ENCODE assay signal across 17 cellular contexts in genomic region chr1:42660907-42661500, GRCh38. TPM values are rescaled to one million over a fixed set of nuclear protein-coding genes. Genes with fewer than 3 reads are reported as not detected.
DNase-seq lines count a peak whose midpoint lies in the region; ATAC-seq and TF ChIP-seq lines count a peak whose summit lies in the region.
"Had no signal": no experiment of that assay in that cellular context is flagged by ENCODE, and none has a peak within 500 bp of the region (broad histone marks: within the 10 kb centered on the region; RNA-seq: fewer than 3 reads in every experiment).

No MANE protein-coding gene starts in this region.

- peaks cover 0 to 44% of the 10 kb centered on the region in 2 donors for H3K36me3 ChIP-seq in left lung
- H3K36me3 ChIP-seq: neural progenitor cell had no signal

- H3K27ac ChIP-seq in left lung (no peak overlapping the region), coronary artery (no peak overlapping the region)
- H3K27ac ChIP-seq: neural progenitor cell had no signal

- H3K4me1 ChIP-seq in left lung: peaks cover 0 to 19% of the 10 kb centered on the region in 2 donors

- peak overlapping the region; percentile 71 for H3K4me3 Mint-ChIP-seq in activated CD8-positive, alpha-beta memory T cell treated with anti-CD3 and anti-CD28 coated beads, Interleukin-2, amount 10 ng/mL, durations not matched to agents 7 days and 5 days
- peak overlapping the region; percentile 93 for H3K4me3 Mint-ChIP-seq in activated T-helper 17 cell treated with anti-CD3 and anti-CD28 coated beads, Interleukin-2, amount 50 U/mL, for 72 hours
- H3K4me3 Mint-ChIP-seq in neural crest cell: peak overlapping the region; percentile 100
- H3K4me3 Mint-ChIP-seq: memory B cell, neural progenitor cell had no signal

- no peak for DNase-seq in activated CD8-positive, alpha-beta memory T cell treated with anti-CD3 and anti-CD28 coated beads, Interleukin-2, amount 10 ng/mL, durations not matched to agents 7 days and 5 days
- DNase-seq in activated CD8-positive, alpha-beta memory T cell treated with anti-CD3 and anti-CD28 coated beads for 24 hours: no peak
- DNase-seq in GM20000 (ENCODE audit: low spot score) (peak; percentile 45), neural crest cell (ENCODE audit: low read depth, low spot score) (no peak), left lung (no peak), posterior cingulate gyrus (no peak), coronary artery (ENCODE audit: low spot score) (no peak)
- DNase-seq: activated CD4-positive, alpha-beta T cell treated with anti-CD3 and anti-CD28 coated beads for 4 hours; activated gamma-delta T cell treated with Interleukin-2 at 50 U/mL for 16 hours; H7; NCI-H146; NCI-H226; retina; SHP77 had no signal

- no peaks in the 10 kb centered on the region for H3K27me3 ChIP-seq in left lung
- H3K27me3 ChIP-seq: neural progenitor cell had no signal

- H3K9me3 ChIP-seq in left lung: no peaks in the 10 kb centered on the region

- intact Hi-C loops in left lung (cut with DNase I) (no loop called here), posterior cingulate gyrus (cut with DNase I) (no loop called here)

- CTCF ChIA-PET in activated CD8-positive, alpha-beta memory T cell treated with anti-CD3 and anti-CD28 coated beads, Interleukin-2, amount 10 ng/mL, durations not matched to agents 7 days and 5 days (lab: Charles Lee): interaction anchor here (0.9 to 1.4 kb wide), 2 partner anchors 11 to 86 kb away, joined by 3 to 4 read pairs; no protein-coding TSS in a partner anchor

- H3K4me1 Mint-ChIP-seq in activated CD8-positive, alpha-beta memory T cell treated with anti-CD3 and anti-CD28 coated beads, Interleukin-2, amount 10 ng/mL, durations not matched to agents 7 days and 5 days: peaks cover 48% of the 10 kb centered on the region
- H3K4me1 Mint-ChIP-seq in activated T-helper 17 cell treated with anti-CD3 and anti-CD28 coated beads, Interleukin-2, amount 50 U/mL, for 72 hours: peaks cover 31% of the 10 kb centered on the region
- H3K4me1 Mint-ChIP-seq in neural crest cell: peaks cover 34% of the 10 kb centered on the region

- no peaks in the 10 kb centered on the region for H3K9me3 Mint-ChIP-seq in activated CD8-positive, alpha-beta memory T cell treated with anti-CD3 and anti-CD28 coated beads, Interleukin-2, amount 10 ng/mL, durations not matched to agents 7 days and 5 days (ENCODE audit: low read depth)
- no peaks in the 10 kb centered on the region for H3K9me3 Mint-ChIP-seq in activated T-helper 17 cell treated with anti-CD3 and anti-CD28 coated beads, Interleukin-2, amount 50 U/mL, for 72 hours
- H3K9me3 Mint-ChIP-seq in neural crest cell: no peaks in the 10 kb centered on the region
- H3K9me3 Mint-ChIP-seq: memory B cell, neural progenitor cell had no signal

- H3K36me3 Mint-ChIP-seq in activated CD8-positive, alpha-beta memory T cell treated with anti-CD3 and anti-CD28 coated beads, Interleukin-2, amount 10 ng/mL, durations not matched to agents 7 days and 5 days: peaks cover 42% of the 10 kb centered on the region
- H3K36me3 Mint-ChIP-seq in activated T-helper 17 cell treated with anti-CD3 and anti-CD28 coated beads, Interleukin-2, amount 50 U/mL, for 72 hours (ENCODE audit: low read depth): peaks cover 69% of the 10 kb centered on the region
- no peaks in the 10 kb centered on the region for H3K36me3 Mint-ChIP-seq in neural crest cell (ENCODE audit: low read depth)

- H3K27ac Mint-ChIP-seq in activated CD8-positive, alpha-beta memory T cell treated with anti-CD3 and anti-CD28 coated beads, Interleukin-2, amount 10 ng/mL, durations not matched to agents 7 days and 5 days: peak overlapping the region; percentile 94
- peak overlapping the region; percentile 89 for H3K27ac Mint-ChIP-seq in activated T-helper 17 cell treated with anti-CD3 and anti-CD28 coated beads, Interleukin-2, amount 50 U/mL, for 72 hours
- H3K27ac Mint-ChIP-seq in neural crest cell (ENCODE audit: unreplicated experiment): no peak overlapping the region
- H3K27ac Mint-ChIP-seq: neural progenitor cell had no signal

- H3K4me3 ChIP-seq in left lung (no peak overlapping the region), coronary artery (no peak overlapping the region)
- H3K4me3 ChIP-seq: neural progenitor cell had no signal

- no peak for TF ChIP-seq CTCF in GM20000 (IDR thresholded peaks at IDR 0.05; ENCODE audit: extremely low read depth, missing control alignments)
- no peak for TF ChIP-seq CTCF in neural crest cell (conservative IDR thresholded peaks at IDR 0.05)
- no peak for TF ChIP-seq CTCF in left lung (IDR thresholded peaks at IDR 0.05)
- TF ChIP-seq CTCF in coronary artery (IDR thresholded peaks at IDR 0.05): no peak

- peak; percentile 42 for ATAC-seq in activated CD8-positive, alpha-beta memory T cell treated with anti-CD3 and anti-CD28 coated beads, Interleukin-2, amount 10 ng/mL, durations not matched to agents 7 days and 5 days
- ATAC-seq in activated T-helper 17 cell treated with anti-CD3 and anti-CD28 coated beads, Interleukin-2, amount 50 U/mL, for 72 hours (replicated peaks): peak; percentile 62
- no peak for ATAC-seq in left lung

- H3K27me3 Mint-ChIP-seq in activated CD8-positive, alpha-beta memory T cell treated with anti-CD3 and anti-CD28 coated beads, Interleukin-2, amount 10 ng/mL, durations not matched to agents 7 days and 5 days: no peaks in the 10 kb centered on the region
- H3K27me3 Mint-ChIP-seq in activated T-helper 17 cell treated with anti-CD3 and anti-CD28 coated beads, Interleukin-2, amount 50 U/mL, for 72 hours: no peaks in the 10 kb centered on the region
- no peaks in the 10 kb centered on the region for H3K27me3 Mint-ChIP-seq in neural crest cell (ENCODE audit: low read depth)
- H3K27me3 Mint-ChIP-seq: memory B cell had no signal

RNA-seq across cellular contexts. Expression of gene PPIH, which starts 2.8 kb away (rescaled TPM):
- total RNA-seq in activated CD8-positive, alpha-beta memory T cell treated with anti-CD3 and anti-CD28 coated beads, Interleukin-2, amount 10 ng/mL, durations not matched to agents 7 days and 5 days: 100 to 1,000 TPM in 1 of 2 experiments, 10 to 100 TPM in 1; 93.7 to 104 TPM
- 100 to 1,000 TPM in 1 of 2 donors, 10 to 100 TPM in 1; 58.3 to 101 TPM for total RNA-seq in activated T-helper 17 cell treated with anti-CD3 and anti-CD28 coated beads, Interleukin-2, amount 50 U/mL, for 72 hours
- total RNA-seq in neural crest cell: 69.2 and 75.2 TPM in 2 replicates
- total RNA-seq in left lung: 10 to 100 TPM; 26.6 to 30.5 TPM

RNA-seq across cellular contexts. Expression of gene YBX1, which starts 21.2 kb away (rescaled TPM):
- 100 to 1,000 TPM; 731 to 790 TPM for total RNA-seq in activated CD8-positive, alpha-beta memory T cell treated with anti-CD3 and anti-CD28 coated beads, Interleukin-2, amount 10 ng/mL, durations not matched to agents 7 days and 5 days
- total RNA-seq in activated T-helper 17 cell treated with anti-CD3 and anti-CD28 coated beads, Interleukin-2, amount 50 U/mL, for 72 hours: 100 to 1,000 TPM; 501 to 981 TPM
- total RNA-seq in neural crest cell (1,242 and 1,309 TPM in 2 replicates), left lung (100 to 1,000 TPM; 552 to 685 TPM)
